ENCODE assay signal across 12 cellular contexts in genomic region chr22:42683599-42684283, GRCh38. TPM values are rescaled to one million over a fixed set of nuclear protein-coding genes. Genes with fewer than 3 reads are reported as not detected.
DNase-seq lines count a peak whose midpoint lies in the region; ATAC-seq, FAIRE-seq and TF ChIP-seq lines count a peak whose summit lies in the region.
"Had no signal": no experiment of that assay in that cellular context is flagged by ENCODE, and none has a peak within 500 bp of the region (broad histone marks: within the 10 kb centered on the region; RNA-seq: fewer than 3 reads in every experiment).

No MANE protein-coding gene starts in this region.

- DNase-seq in HepG2 (ENCODE audit: low spot score) (no peak), right lobe of liver (no peak), cardiac muscle cell (ENCODE audit: low read depth in 1 of 2, low spot score in 1 of 2) (peak in 1 of 2 donors; percentile 54), pons (ENCODE audit: low spot score) (peak; percentile 26), NOMO-1 treated with DMSO at 0.1 percent for 48 hours (lab: John Stamatoyannopoulos, UW; ENCODE audit: unreplicated experiment) (no peak), NCI-H2196 treated with DMSO at 0.1 percent for 48 hours (lab: John Stamatoyannopoulos, UW; ENCODE audit: unreplicated experiment) (no peak)
- DNase-seq: GOT3, NCI-H1092 treated with DMSO at 0.1 percent for 48 hours had no signal

- TF ChIP-seq EP300 in HepG2 (IDR thresholded peaks at IDR 0.05; ENCODE audit: low read depth in 2 of 2, low read length in 2 of 2): no peak
- no peak for TF ChIP-seq EP300 in HepG2 (CRISPR knock-in tag; IDR thresholded peaks at IDR 0.05; ENCODE audit: borderline replicate concordance)

- in situ Hi-C loops in HepG2 (cut with HindIII; ENCODE audit: extremely low pct_ligation_motif_present, low pct_unique_long_range_greater_than_20kb): no loop called here

- TF ChIP-seq POLR2A in HepG2 (IDR thresholded peaks at IDR 0.05; ENCODE audit: insufficient read depth in 1 of 2, low read depth in 2 of 2, low read length in 2 of 2) (no peak), right lobe of liver (IDR thresholded peaks at IDR 0.05) (no peak)

- CTCF ChIA-PET in HepG2 (lab: Yijun Ruan, JAX; ENCODE audit: low intra/inter-chr PET ratio, low total read pairs): no interaction called here

- no peak for ATAC-seq in HepG2
- ATAC-seq in right lobe of liver: no peak
- no peak for ATAC-seq in HG03342 (IDR thresholded peaks at IDR 0.05; ENCODE audit: unreplicated experiment)
- ATAC-seq in HG02884 (IDR thresholded peaks at IDR 0.05; ENCODE audit: unreplicated experiment): no peak
- ATAC-seq: A549 had no signal

- no peak for FAIRE-seq in HepG2 (lab: Jason Lieb, UNC)
- FAIRE-seq: A549 had no signal

- POLR2A ChIA-PET in HepG2 (lab: Yijun Ruan, JAX): no interaction called here

- no peaks in the 10 kb centered on the region for H4K20me1 ChIP-seq in HepG2 (ENCODE audit: insufficient read depth, low read length)

- no peak overlapping the region for H2AFZ ChIP-seq in HepG2 (ENCODE audit: low read length)

- H3K9me3 ChIP-seq in HepG2 (ENCODE audit: low read length): peaks cover 5% of the 10 kb centered on the region; the same call in 1 of the 2 replicates
- no peaks in the 10 kb centered on the region for H3K9me3 ChIP-seq in right lobe of liver
- H3K9me3 ChIP-seq in cardiac muscle cell (ENCODE audit: low read depth): no peaks in the 10 kb centered on the region
- H3K9me3 ChIP-seq: A549 had no signal

- H3K36me3 ChIP-seq in HepG2 (replicated peaks in 1 of 2; ENCODE audit: control insufficient read depth in 1 of 2, insufficient read depth in 2 of 2, low read length in 2 of 2) (no peaks in the 10 kb centered on the region), right lobe of liver (no peaks in the 10 kb centered on the region), cardiac muscle cell (no peaks in the 10 kb centered on the region)

- H3K27me3 ChIP-seq in HepG2 (ENCODE audit: control insufficient read depth in 1 of 2, insufficient read depth in 2 of 2, low read length in 2 of 2) (no peaks in the 10 kb centered on the region; a peak in 2 of 5 replicates), right lobe of liver (no peaks in the 10 kb centered on the region), cardiac muscle cell (no peaks in the 10 kb centered on the region)

- TF ChIP-seq RAD21 in HepG2 (CRISPR knock-in tag; IDR thresholded peaks at IDR 0.05): no peak

- no peak overlapping the region for H3K4me2 ChIP-seq in HepG2 (ENCODE audit: low read depth, low read length)
- H3K4me2 ChIP-seq: A549 had no signal

- intact Hi-C loops in HepG2 (cut with micrococcal nuclease; ENCODE audit: unreplicated experiment) (no loop called here), right lobe of liver (cut with DNase I) (no loop called here)

- H3K27ac ChIP-seq in HepG2 (ENCODE audit: extremely low read length, insufficient read depth, low read length) (no peak overlapping the region), right lobe of liver (no peak overlapping the region), cardiac muscle cell (peak overlapping the region; percentile 10)

- no peaks in the 10 kb centered on the region for H3K79me2 ChIP-seq in HepG2 (ENCODE audit: insufficient read depth, low read length)

- H3K4me1 ChIP-seq in HepG2 (ENCODE audit: insufficient read depth, low read length) (peaks cover 77% of the 10 kb centered on the region), right lobe of liver (peaks cover 0 to 27% (median 11%) of the 10 kb centered on the region in 4 donors), cardiac muscle cell (ENCODE audit: low read depth) (peaks cover 26% of the 10 kb centered on the region)

- no TSS peak for BruUV-seq in HepG2 (replicated peaks; lab: Mats Ljungman, UMichigan)

- whole genome bisulfite sequencing in HepG2 (ENCODE audit: low lambda C conversion rate): 0% methylated on average over 3 of the region's 8 CpGs
- 71% methylated on average over 2 of the region's 8 CpGs for WGBS in right lobe of liver (ENCODE audit: insufficient coverage, low coverage, low lambda C conversion rate, missing lambda C conversion rate)

- no peak for TF ChIP-seq CTCF in HepG2 (CRISPR knock-in tag; IDR thresholded peaks at IDR 0.05)
- no peak for TF ChIP-seq CTCF in right lobe of liver (IDR thresholded peaks at IDR 0.05)
- no peak for TF ChIP-seq CTCF in cardiac muscle cell (IDR thresholded peaks at IDR 0.05; ENCODE audit: low read depth, low read length)

- no peak overlapping the region for H3K4me3 ChIP-seq in HepG2 (replicated peaks in 1 of 3; ENCODE audit: insufficient read depth in 1 of 3, low read depth in 2 of 3, low read length in 3 of 3)
- no peak overlapping the region for H3K4me3 ChIP-seq in right lobe of liver
- no peak overlapping the region for H3K4me3 ChIP-seq in cardiac muscle cell
- H3K4me3 ChIP-seq: A549 had no signal

- no peak overlapping the region for H3K9ac ChIP-seq in HepG2 (ENCODE audit: insufficient read depth, low read depth, low read length)

RNA-seq across cellular contexts. Expression of gene CYB5R3, which starts 34.5 kb away (rescaled TPM):
- total RNA-seq in HepG2 (2016; rRNA removed; fragmentation: Illumina TruSeq; extraction: Trizol) (31.5 and 32.4 TPM in 2 replicates), right lobe of liver (100 to 1,000 TPM; 146 to 211 (median 170) TPM), cardiac muscle cell (180 and 189 TPM in 2 replicates)
- total RNA-seq in HepG2 (2016; cell fraction: cytosol; rRNA removed; fragmentation: Illumina TruSeq; extraction: Trizol; ENCODE audit: low read depth): 9.5 and 9.9 TPM in 2 replicates
- 27.7 and 33.5 TPM in 2 replicates for total RNA-seq in HepG2 (2016; cell fraction: insoluble cytoplasmic fraction; rRNA removed; fragmentation: Illumina TruSeq; extraction: Trizol)
- total RNA-seq in HepG2 (2016; cell fraction: membrane; rRNA removed; fragmentation: Illumina TruSeq; extraction: Trizol): 19.2 and 24.7 TPM in 2 replicates
- total RNA-seq in HepG2 (2016; cell fraction: nucleus; rRNA removed; fragmentation: Illumina TruSeq; extraction: Trizol): 26.9 and 30.5 TPM in 2 replicates
- polyA plus RNA-seq in HepG2 (2011; rRNA removed) (305 and 347 TPM in 2 replicates), cardiac muscle cell (357 and 366 TPM in 2 replicates)
- polyA plus RNA-seq in HepG2 (2011; cell fraction: cytosol; rRNA removed): 171 and 227 TPM in 2 replicates
- 180 and 209 TPM in 2 replicates for polyA plus RNA-seq in HepG2 (2011; cell fraction: nucleus; rRNA removed)
- polyA plus RNA-seq in HepG2 (2012): 258 and 265 TPM in 2 replicates
- polyA plus RNA-seq in HepG2 (2016; cell fraction: cytosol; fragmentation: Illumina TruSeq; extraction: Trizol; ENCODE audit: low read depth): 41.8 and 43.2 TPM in 2 replicates
- 103 and 141 TPM in 2 replicates for polyA plus RNA-seq in HepG2 (2016; cell fraction: insoluble cytoplasmic fraction; fragmentation: Illumina TruSeq; extraction: Trizol; ENCODE audit: low read depth)
- polyA plus RNA-seq in HepG2 (2016; cell fraction: membrane; fragmentation: Illumina TruSeq; extraction: Trizol; ENCODE audit: low read depth): 69.2 and 69.5 TPM in 2 replicates
- polyA plus RNA-seq in HepG2 (2016; cell fraction: nucleus; fragmentation: Illumina TruSeq; extraction: Trizol; ENCODE audit: insufficient read depth, low read depth): 118 and 123 TPM in 2 replicates
- polyA minus RNA-seq in HepG2 (2011; rRNA and poly(A)+ RNA removed; ENCODE audit: low replicate concordance): 63.4 and 306 TPM in 2 replicates
- polyA minus RNA-seq in HepG2 (2011; cell fraction: cytosol; rRNA and poly(A)+ RNA removed): 173 and 208 TPM in 2 replicates
- polyA minus RNA-seq in HepG2 (2011; cell fraction: nucleus; rRNA and poly(A)+ RNA removed): 50.5 and 63.4 TPM in 2 replicates

RNA-seq across cellular contexts. Expression of gene A4GALT, which starts 36.9 kb away (rescaled TPM):
- total RNA-seq in HepG2 (2016; rRNA removed; fragmentation: Illumina TruSeq; extraction: Trizol): 0.09 TPM in 1 of 2 replicates, not detected in the other
- not detected in 2 replicates for total RNA-seq in HepG2 (2016; cell fraction: cytosol; rRNA removed; fragmentation: Illumina TruSeq; extraction: Trizol; ENCODE audit: low read depth)
- not detected in 2 replicates for total RNA-seq in HepG2 (2016; cell fraction: insoluble cytoplasmic fraction; rRNA removed; fragmentation: Illumina TruSeq; extraction: Trizol)
- not detected in 2 replicates for total RNA-seq in HepG2 (2016; cell fraction: membrane; rRNA removed; fragmentation: Illumina TruSeq; extraction: Trizol)
- total RNA-seq in HepG2 (2016; cell fraction: nucleus; rRNA removed; fragmentation: Illumina TruSeq; extraction: Trizol): not detected in 2 replicates
- 1.1 and 2.7 TPM in 2 replicates for polyA plus RNA-seq in HepG2 (2011; rRNA removed)
- 2.5 and 4.5 TPM in 2 replicates for polyA plus RNA-seq in HepG2 (2011; cell fraction: cytosol; rRNA removed)
- polyA plus RNA-seq in HepG2 (2011; cell fraction: nucleus; rRNA removed): 3.2 and 3.6 TPM in 2 replicates
- polyA plus RNA-seq in HepG2 (2012): 0.74 and 1.8 TPM in 2 replicates
- not detected in 2 replicates for polyA plus RNA-seq in HepG2 (2016; cell fraction: cytosol; fragmentation: Illumina TruSeq; extraction: Trizol; ENCODE audit: low read depth)
- 0.15 TPM in 1 of 2 replicates, not detected in the other for polyA plus RNA-seq in HepG2 (2016; cell fraction: insoluble cytoplasmic fraction; fragmentation: Illumina TruSeq; extraction: Trizol; ENCODE audit: low read depth)
- 0.09 TPM in 1 of 2 replicates, not detected in the other for polyA plus RNA-seq in HepG2 (2016; cell fraction: membrane; fragmentation: Illumina TruSeq; extraction: Trizol; ENCODE audit: low read depth)
- not detected in 2 replicates for polyA plus RNA-seq in HepG2 (2016; cell fraction: nucleus; fragmentation: Illumina TruSeq; extraction: Trizol; ENCODE audit: insufficient read depth, low read depth)
- polyA minus RNA-seq in HepG2 (2011; rRNA and poly(A)+ RNA removed; ENCODE audit: low replicate concordance): 7.6 and 7.8 TPM in 2 replicates
- 1.5 and 2.5 TPM in 2 replicates for polyA minus RNA-seq in HepG2 (2011; cell fraction: cytosol; rRNA and poly(A)+ RNA removed)
- polyA minus RNA-seq in HepG2 (2011; cell fraction: nucleus; rRNA and poly(A)+ RNA removed): 2.1 and 2.9 TPM in 2 replicates
- total RNA-seq in right lobe of liver: 1 to 10 TPM in 5 of 6 experiments, under 1 TPM in 1; 0.86 to 3.7 (median 2.2) TPM
- total RNA-seq in cardiac muscle cell: 17.7 and 26.1 TPM in 2 replicates
- polyA plus RNA-seq in cardiac muscle cell: 15.1 and 20.2 TPM in 2 replicates

RNA-seq across cellular contexts. Expression of gene ATP5MGL, which starts 43.3 kb away (rescaled TPM):
- total RNA-seq in HepG2 (2016; rRNA removed; fragmentation: Illumina TruSeq; extraction: Trizol) (0.97 TPM in 1 of 2 replicates, not detected in the other), right lobe of liver (under 1 TPM in 3 of 6 experiments, not detected in 3; 0.37 to 0.78 (median 0.68) TPM), cardiac muscle cell (0.39 TPM in 1 of 2 replicates, not detected in the other)
- 0.35 TPM in 1 of 2 replicates, not detected in the other for total RNA-seq in HepG2 (2016; cell fraction: cytosol; rRNA removed; fragmentation: Illumina TruSeq; extraction: Trizol; ENCODE audit: low read depth)
- total RNA-seq in HepG2 (2016; cell fraction: insoluble cytoplasmic fraction; rRNA removed; fragmentation: Illumina TruSeq; extraction: Trizol): 0.58 TPM in 1 of 2 replicates, not detected in the other
- not detected in 2 replicates for total RNA-seq in HepG2 (2016; cell fraction: membrane; rRNA removed; fragmentation: Illumina TruSeq; extraction: Trizol)
- 0.69 and 1.2 TPM in 2 replicates for total RNA-seq in HepG2 (2016; cell fraction: nucleus; rRNA removed; fragmentation: Illumina TruSeq; extraction: Trizol)
- polyA plus RNA-seq in HepG2 (2011; rRNA removed) (0.40 and 0.50 TPM in 2 replicates), cardiac muscle cell (0.30 and 0.71 TPM in 2 replicates)
- polyA plus RNA-seq in HepG2 (2011; cell fraction: cytosol; rRNA removed): not detected in 2 replicates
- polyA plus RNA-seq in HepG2 (2011; cell fraction: nucleus; rRNA removed): 0.40 and 1.1 TPM in 2 replicates
- polyA plus RNA-seq in HepG2 (2012): 0.21 TPM in 1 of 2 replicates, not detected in the other
- not detected in 2 replicates for polyA plus RNA-seq in HepG2 (2016; cell fraction: cytosol; fragmentation: Illumina TruSeq; extraction: Trizol; ENCODE audit: low read depth)
- not detected in 2 replicates for polyA plus RNA-seq in HepG2 (2016; cell fraction: insoluble cytoplasmic fraction; fragmentation: Illumina TruSeq; extraction: Trizol; ENCODE audit: low read depth)
- not detected in 2 replicates for polyA plus RNA-seq in HepG2 (2016; cell fraction: membrane; fragmentation: Illumina TruSeq; extraction: Trizol; ENCODE audit: low read depth)
- not detected in 2 replicates for polyA plus RNA-seq in HepG2 (2016; cell fraction: nucleus; fragmentation: Illumina TruSeq; extraction: Trizol; ENCODE audit: insufficient read depth, low read depth)
- polyA minus RNA-seq in HepG2 (2011; rRNA and poly(A)+ RNA removed; ENCODE audit: low replicate concordance): 2.1 and 4.3 TPM in 2 replicates
- not detected in 2 replicates for polyA minus RNA-seq in HepG2 (2011; cell fraction: cytosol; rRNA and poly(A)+ RNA removed)
- polyA minus RNA-seq in HepG2 (2011; cell fraction: nucleus; rRNA and poly(A)+ RNA removed): 3.9 and 6.5 TPM in 2 replicates
- total RNA-seq: Daoy had no signal
- polyA plus RNA-seq: A549 had no signal
